Comparison of ENCODE assay signal across 8 cellular contexts in the genomic region with DNA sequence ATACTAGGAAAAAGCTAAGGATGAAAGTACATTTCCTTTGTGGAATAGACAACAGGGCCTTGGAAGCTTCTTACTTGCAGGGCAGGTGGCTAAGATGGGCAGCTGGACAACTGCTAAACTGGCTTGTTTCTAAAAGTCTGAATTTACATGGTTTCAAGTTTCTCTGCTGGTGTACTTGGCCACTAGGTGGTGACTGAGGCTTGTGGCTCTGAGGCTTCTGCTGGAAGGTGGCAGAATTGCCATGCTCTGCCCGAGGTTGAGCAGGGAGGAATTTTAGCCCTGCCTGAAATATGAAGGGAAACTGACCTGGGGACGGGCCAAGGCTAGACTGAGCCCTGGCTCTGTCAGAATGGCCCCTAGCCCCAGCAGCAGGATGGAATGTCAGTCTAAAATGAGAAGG.
DNase-seq lines count a peak whose midpoint lies in the region; ATAC-seq and TF ChIP-seq lines count a peak whose summit lies in the region.
"Not testable (repeated sequence)": the region's sequence is repeated elsewhere in the genome, so short reads cannot be mapped to it uniquely, and the experiment has no call there.

No MANE protein-coding gene starts in this region.

- not testable (repeated sequence) for H3K4me2 ChIP-seq in Loucy (ENCODE audit: low read depth, low read length, poor library complexity, severe bottlenecking)

- TF ChIP-seq CTCF in Loucy (conservative IDR thresholded peaks at IDR 0.05; ENCODE audit: low read length) = peak; percentile 54

- not testable (repeated sequence) for H3F3A ChIP-seq in Loucy (ENCODE audit: low read depth)

- not testable (repeated sequence) for H3K4me1 ChIP-seq in Loucy (ENCODE audit: insufficient read depth, low read length, poor library complexity, severe bottlenecking)

- ATAC-seq in GM21737 (IDR thresholded peaks at IDR 0.05; ENCODE audit: unreplicated experiment) = peak; percentile 67

- not testable (repeated sequence) for H2AFZ ChIP-seq in Loucy (ENCODE audit: low read length)

- H3K79me2 ChIP-seq in Loucy (ENCODE audit: insufficient read depth, low read length) = not testable (repeated sequence)

- not testable (repeated sequence) for H3K36me3 ChIP-seq in Loucy (ENCODE audit: insufficient read depth, low read length)

- not testable (repeated sequence) for H3K9me2 ChIP-seq in Loucy (replicated peaks; ENCODE audit: low read depth, low read length)

- H3K9me3 ChIP-seq in Loucy (ENCODE audit: insufficient read depth, low read depth, low read length) = not testable (repeated sequence)

- not testable (repeated sequence) for H3K27me3 ChIP-seq in Loucy (ENCODE audit: insufficient read depth, low read length, poor library complexity, severe bottlenecking)

- H3K27ac ChIP-seq in epithelial cell of prostate = peak overlapping the region; percentile 79

- DNase-seq in DMS53 treated with DMSO at 0.1 percent for 48 hours (lab: John Stamatoyannopoulos, UW; ENCODE audit: unreplicated experiment) = peak; percentile 86
- DNase-seq in OCI-M1 (lab: John Stamatoyannopoulos, UW) = peak; percentile 90
- DNase-seq in activated T-cell treated with anti-CD3 and anti-CD28 coated beads for 1 hour (ENCODE audit: low read depth) = peak; percentile 38
- DNase-seq in epithelial cell of prostate (ENCODE audit: low read depth, low spot score) = peak; percentile 75
- peak; percentile 20 for DNase-seq in middle frontal gyrus (ENCODE audit: extremely low spot score, low spot score)
- DNase-seq in stimulated activated CD8-positive, alpha-beta memory T cell treated with anti-CD3 and anti-CD28 coated beads, Interleukin-15, amount 100 ng/mL, for 48 hours (ENCODE audit: low read depth in 2 of 2) = peak; percentile 21 to 32

- H3K4me3 ChIP-seq in Loucy (ENCODE audit: low read length, poor library complexity, severe bottlenecking) = not testable (repeated sequence)

- not testable (repeated sequence) for H4K20me1 ChIP-seq in Loucy (ENCODE audit: insufficient read depth, low read length, poor library complexity, severe bottlenecking)

- not testable (repeated sequence) for H3K9ac ChIP-seq in Loucy (ENCODE audit: low read depth, low read length, poor library complexity, severe bottlenecking)

Comparison
In these comparisons a context has a peak if more than half of its experiments do, and no peak if none do; other contexts are left out.
1. DNase-seq: peak in every context shown above with its lines; median percentile 90 in OCI-M1; 86 in DMS53 treated with DMSO at 0.1 percent for 48 hours; 75 in epithelial cell of prostate; 38 in activated T-cell treated with anti-CD3 and anti-CD28 coated beads for 1 hour; 26 in stimulated activated CD8-positive, alpha-beta memory T cell treated with anti-CD3 and anti-CD28 coated beads, Interleukin-15, amount 100 ng/mL, for 48 hours; 20 in middle frontal gyrus.